Comparison of ENCODE assay signal across 19 cellular contexts in genomic region chr2:182977463-182977862, GRCh38.
DNase-seq lines count a peak whose midpoint lies in the region; ATAC-seq, FAIRE-seq and TF ChIP-seq lines count a peak whose summit lies in the region.
"Had no signal": no experiment of that assay in that cellular context is flagged by ENCODE, and none has a peak within 500 bp of the region (broad histone marks: within the 10 kb centered on the region; RNA-seq: fewer than 3 reads in every experiment).

No MANE protein-coding gene starts in this region.

- no peak for TF ChIP-seq CTCF in GM12865 (IDR thresholded peaks at IDR 0.05; ENCODE audit: insufficient read depth, low read depth, low read length, missing control alignments)

- peak; percentile 32 for ATAC-seq in GM19351 (IDR thresholded peaks at IDR 0.05; ENCODE audit: unreplicated experiment)
- ATAC-seq in HG02852 (IDR thresholded peaks at IDR 0.05; ENCODE audit: unreplicated experiment): peak; percentile 37
- peak; percentile 43 for ATAC-seq in HG03521 (IDR thresholded peaks at IDR 0.05; ENCODE audit: unreplicated experiment)
- ATAC-seq: A549, WTC11 had no signal

- DNase-seq in GM12865 (ENCODE audit: low read depth): peak; percentile 12
- no peak for DNase-seq in activated gamma-delta T cell (lab: John Stamatoyannopoulos, UW)
- no peak for DNase-seq in RCC 7860 (ENCODE audit: low spot score)
- DNase-seq in D341Med (ENCODE audit: low spot score): no peak
- DNase-seq in activated T-cell treated with anti-CD3 and anti-CD28 coated beads for 4 hours: no peak
- DNase-seq: activated CD8-positive, alpha-beta memory T cell treated with anti-CD3 and anti-CD28 coated beads, Interleukin-2, amount 50 U/mL, for 4 hours; CD8-positive, alpha-beta memory T cell; Kasumi-1; midbrain; NCI-H1436; NCI-H510A treated with DMSO at 0.1 percent for 48 hours had no signal

- FAIRE-seq in RCC 7860 (lab: Jason Lieb, UNC): no peak
- FAIRE-seq: endometrium, H54 had no signal

- no peak overlapping the region for H3K4me3 ChIP-seq in GM12865 (ENCODE audit: low read depth, low read length)
- H3K4me3 ChIP-seq: A549, skin epidermis had no signal
